ENCODE assay signal across 9 cellular contexts in the genomic region with DNA sequence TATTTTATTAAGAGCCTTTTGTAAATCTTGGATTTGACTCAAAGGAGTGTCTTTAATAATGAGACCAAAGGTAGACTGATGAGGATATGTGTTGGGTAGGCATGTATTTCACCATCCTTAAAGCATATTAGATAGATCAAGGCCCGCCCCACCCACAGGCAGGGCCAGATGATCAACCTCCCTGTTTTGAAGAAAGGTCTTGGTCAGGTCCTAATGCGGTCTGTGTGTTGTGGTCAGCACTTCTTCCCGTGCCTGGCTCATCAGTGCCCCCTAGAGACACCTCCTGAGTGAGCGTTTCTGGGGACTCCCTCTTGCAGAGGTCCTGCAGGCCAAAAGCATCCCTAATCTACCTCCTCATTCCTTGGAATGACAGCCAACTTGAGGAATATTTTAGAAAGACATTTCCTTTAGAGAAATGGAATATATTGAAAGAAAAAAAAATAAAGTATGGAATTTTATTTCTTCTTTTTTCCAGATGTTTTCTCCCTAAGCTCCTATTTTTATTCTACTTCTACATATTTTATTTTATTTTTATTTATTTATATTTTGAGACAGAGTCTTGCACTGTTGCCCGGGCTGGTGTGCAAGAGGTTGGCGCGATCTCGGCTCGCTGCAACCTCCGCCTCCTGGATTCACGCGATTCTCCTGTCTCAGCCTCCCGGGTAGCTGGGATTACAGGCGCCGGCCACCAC. TPM values are rescaled to one million over a fixed set of nuclear protein-coding genes. Genes with fewer than 3 reads are reported as not detected.
DNase-seq lines count a peak whose midpoint lies in the region; ATAC-seq and TF ChIP-seq lines count a peak whose summit lies in the region.
"Had no signal": no experiment of that assay in that cellular context is flagged by ENCODE, and none has a peak within 500 bp of the region (broad histone marks: within the 10 kb centered on the region; RNA-seq: fewer than 3 reads in every experiment).

No MANE protein-coding gene starts in this region.

- H3K4me1 ChIP-seq in BE2C (peaks cover 3% of the 10 kb centered on the region; the same call in 1 of the 2 replicates), esophagus squamous epithelium (peaks cover 4 to 48% (median 6%) of the 10 kb centered on the region in 3 donors), tibial artery (peaks cover 0 to 31% (median 23%) of the 10 kb centered on the region in 4 donors)

- no peak overlapping the region for H3K4me3 ChIP-seq in BE2C (ENCODE audit: low read depth, low read length)
- no peak overlapping the region for H3K4me3 ChIP-seq in esophagus squamous epithelium
- H3K4me3 ChIP-seq in tibial artery: no peak overlapping the region
- H3K4me3 ChIP-seq: SK-N-MC had no signal

- H3K27ac ChIP-seq in VCaP (peak overlapping the region; percentile 38; the same call in 1 of the 2 replicates), esophagus squamous epithelium (peak overlapping the region; percentile 43 to 75 (median 66)), tibial artery (peak overlapping the region; percentile 73 to 76)
- H3K27ac ChIP-seq: SK-N-MC had no signal

- TF ChIP-seq POLR2A in esophagus squamous epithelium (IDR thresholded peaks at IDR 0.05): no peak

- H3K36me3 ChIP-seq in BE2C: no peaks in the 10 kb centered on the region
- H3K36me3 ChIP-seq in esophagus squamous epithelium: no peaks in the 10 kb centered on the region
- no peaks in the 10 kb centered on the region for H3K36me3 ChIP-seq in tibial artery

- 69 to 73% methylated on average over 15 of the region's 15 CpGs for WGBS in esophagus squamous epithelium, 2 donors

- DNase-seq in BE2C (peak; percentile 83), NCI-H2029 (lab: John Stamatoyannopoulos, UW) (peak; percentile 73), esophagus squamous epithelium (lab: John Stamatoyannopoulos, UW) (peak; percentile 9), myocyte (ENCODE audit: low read depth) (peak; percentile 93), tibial artery (peak; percentile 82 to 91)

- H3K9me3 ChIP-seq in BE2C (no peaks in the 10 kb centered on the region), esophagus squamous epithelium (no peaks in the 10 kb centered on the region), tibial artery (no peaks in the 10 kb centered on the region)

- peak; percentile 99 for TF ChIP-seq CTCF in BE2C (IDR thresholded peaks at IDR 0.05; ENCODE audit: low read depth, low read length)
- TF ChIP-seq CTCF in VCaP (conservative IDR thresholded peaks at IDR 0.05): peak; percentile 89
- TF ChIP-seq CTCF in esophagus squamous epithelium (IDR thresholded peaks at IDR 0.05): peak in 5 of 6 experiments; percentile 60 to 83 (median 74)
- peak; percentile 83 to 86 for TF ChIP-seq CTCF in tibial artery (IDR thresholded peaks at IDR 0.05)

- ATAC-seq in GM18867 (IDR thresholded peaks at IDR 0.05; ENCODE audit: unreplicated experiment) (peak; percentile 98), HG02981 (IDR thresholded peaks at IDR 0.05; ENCODE audit: unreplicated experiment) (peak; percentile 91)

- H3K27me3 ChIP-seq in BE2C: no peaks in the 10 kb centered on the region
- no peaks in the 10 kb centered on the region for H3K27me3 ChIP-seq in esophagus squamous epithelium
- H3K27me3 ChIP-seq in tibial artery: no peaks in the 10 kb centered on the region

- intact Hi-C loops in esophagus squamous epithelium (cut with DNase I): loop anchor here (10.0 kb wide), 1 partner anchor 116 kb away; no protein-coding TSS in a partner anchor
- intact Hi-C loops in tibial artery (cut with DNase I; ENCODE audit: low total_unique reads): loop anchor here (2.0 to 10.0 kb wide), 2 partner anchors 88 to 206 kb away; no protein-coding TSS in a partner anchor

RNA-seq across cellular contexts. Expression of a gene that starts 6.0 kb away (rescaled TPM):
- 1.0 TPM for polyA plus RNA-seq in BE2C (2012; ENCODE audit: insufficient read depth, insufficient read length, low read depth)
- total RNA-seq in esophagus squamous epithelium (not detected), myocyte (0.21 and 0.47 TPM in 2 replicates)
- polyA plus RNA-seq in myocyte (2012): 0.49 TPM

Comparison
In these comparisons a context has a peak if more than half of its experiments do, and no peak if none do; other contexts are left out.
1. DNase-seq: peak in every context shown above with its lines; median percentile 93 in myocyte; 86 in tibial artery; 83 in BE2C; 73 in NCI-H2029; 9 in esophagus squamous epithelium.